15 cellular contexts compared by ENCODE assay signal in the genomic region with DNA sequence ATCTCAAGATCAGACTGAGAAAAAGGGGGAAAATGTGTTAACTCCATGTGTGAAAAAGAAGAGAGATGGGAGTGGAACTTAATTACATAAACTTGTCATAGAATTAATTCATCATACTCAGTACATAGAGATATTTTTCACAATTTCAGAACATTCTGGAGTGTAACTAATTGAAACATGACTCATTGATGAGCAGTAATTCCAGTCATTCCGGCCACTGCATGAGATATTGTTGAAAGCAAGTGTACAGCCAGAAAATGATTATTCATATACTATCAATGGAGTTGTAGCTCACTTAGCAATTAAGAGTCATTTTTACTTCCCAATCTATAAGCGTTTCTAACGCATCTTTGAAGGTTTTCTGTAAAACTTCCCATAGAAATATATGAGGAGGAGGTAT.
DNase-seq lines count a peak whose midpoint lies in the region; ATAC-seq lines count a peak whose summit lies in the region.
"Had no signal": no experiment of that assay in that cellular context is flagged by ENCODE, and none has a peak within 500 bp of the region (broad histone marks: within the 10 kb centered on the region; RNA-seq: fewer than 3 reads in every experiment).

No MANE protein-coding gene starts in this region.

- no peak overlapping the region for H3K4me3 Mint-ChIP-seq in activated T-helper 2 cell treated with anti-CD3 and anti-CD28 coated beads, Interferon-gamma antibody, Interleukin-2, Interleukin-4, amounts not matched to agents 10 μg/mL and 5 μg/mL and 100 μg/mL, durations not matched to agents 14 hours and 24 hours and 36 hours (ENCODE audit: low read depth)
- H3K4me3 Mint-ChIP-seq: activated CD4-positive, alpha-beta memory T cell treated with anti-CD3 and anti-CD28 coated beads for 36 hours; activated T-helper 1 cell treated with anti-CD3 and anti-CD28 coated beads, Interleukin-12 subunit alpha, Interleukin-12 subunit beta, Interleukin-2, Interleukin-4 antibody, amounts not matched to agents 30 ng/mL and 10 ng/mL and 1 ng/mL, durations not matched to agents 14 hours and 24 hours and 36 hours; B cell had no signal

- H3K27ac Mint-ChIP-seq in activated T-helper 2 cell treated with anti-CD3 and anti-CD28 coated beads, Interferon-gamma antibody, Interleukin-2, Interleukin-4, amounts not matched to agents 10 μg/mL and 5 μg/mL and 100 μg/mL, durations not matched to agents 14 hours and 24 hours and 36 hours = no peak overlapping the region
- H3K27ac Mint-ChIP-seq: activated CD4-positive, alpha-beta memory T cell treated with anti-CD3 and anti-CD28 coated beads for 36 hours; activated T-helper 1 cell treated with anti-CD3 and anti-CD28 coated beads, Interleukin-12 subunit alpha, Interleukin-12 subunit beta, Interleukin-2, Interleukin-4 antibody, amounts not matched to agents 30 ng/mL and 10 ng/mL and 1 ng/mL, durations not matched to agents 14 hours and 24 hours and 36 hours; B cell had no signal

- ATAC-seq in HG02798 (IDR thresholded peaks at IDR 0.05; ENCODE audit: poor library complexity, unreplicated experiment) = no peak
- ATAC-seq: right lobe of liver, upper lobe of right lung had no signal

- intact Hi-C loops in activated T-helper 2 cell treated with anti-CD3 and anti-CD28 coated beads, Interferon-gamma antibody, Interleukin-2, Interleukin-4, amounts not matched to agents 10 μg/mL and 5 μg/mL and 100 μg/mL, durations not matched to agents 14 hours and 24 hours and 36 hours (cut with micrococcal nuclease) = no loop called here

- DNase-seq in EH (ENCODE audit: low read depth) (peak; percentile 85), RPMI7951 (ENCODE audit: low read depth) (peak; percentile 45), dermis blood vessel endothelial cell (peak; percentile 9), kidney glomerular epithelial cell (lab: John Stamatoyannopoulos, UW) (peak; percentile 47), GOT3 (lab: John Stamatoyannopoulos, UW) (no peak), NCI-H510A treated with DMSO at 0.1 percent for 48 hours (lab: John Stamatoyannopoulos, UW) (no peak)
- no peak for DNase-seq in activated T-helper 2 cell treated with anti-CD3 and anti-CD28 coated beads, Interferon-gamma antibody, Interleukin-2, Interleukin-4, amounts not matched to agents 10 μg/mL and 5 μg/mL and 100 μg/mL, durations not matched to agents 14 hours and 24 hours and 36 hours (ENCODE audit: low spot score)
- DNase-seq: activated CD4-positive, alpha-beta memory T cell treated with anti-CD3 and anti-CD28 coated beads for 36 hours; adrenal gland; MV-4-11; right lobe of liver; upper lobe of right lung had no signal

- H3K4me1 Mint-ChIP-seq in activated T-helper 2 cell treated with anti-CD3 and anti-CD28 coated beads, Interferon-gamma antibody, Interleukin-2, Interleukin-4, amounts not matched to agents 10 μg/mL and 5 μg/mL and 100 μg/mL, durations not matched to agents 14 hours and 24 hours and 36 hours (ENCODE audit: low read depth) = no peaks in the 10 kb centered on the region
- H3K4me1 Mint-ChIP-seq: B cell had no signal

- no peaks in the 10 kb centered on the region for H3K27me3 Mint-ChIP-seq in activated T-helper 2 cell treated with anti-CD3 and anti-CD28 coated beads, Interferon-gamma antibody, Interleukin-2, Interleukin-4, amounts not matched to agents 10 μg/mL and 5 μg/mL and 100 μg/mL, durations not matched to agents 14 hours and 24 hours and 36 hours (ENCODE audit: low read depth)
- H3K27me3 Mint-ChIP-seq: activated CD4-positive, alpha-beta memory T cell treated with anti-CD3 and anti-CD28 coated beads for 36 hours; B cell had no signal

- H3K9me3 Mint-ChIP-seq in activated T-helper 2 cell treated with anti-CD3 and anti-CD28 coated beads, Interferon-gamma antibody, Interleukin-2, Interleukin-4, amounts not matched to agents 10 μg/mL and 5 μg/mL and 100 μg/mL, durations not matched to agents 14 hours and 24 hours and 36 hours = no peaks in the 10 kb centered on the region
- H3K9me3 Mint-ChIP-seq: activated CD4-positive, alpha-beta memory T cell treated with anti-CD3 and anti-CD28 coated beads for 36 hours; activated T-helper 1 cell treated with anti-CD3 and anti-CD28 coated beads, Interleukin-12 subunit alpha, Interleukin-12 subunit beta, Interleukin-2, Interleukin-4 antibody, amounts not matched to agents 30 ng/mL and 10 ng/mL and 1 ng/mL, durations not matched to agents 14 hours and 24 hours and 36 hours had no signal

- no peaks in the 10 kb centered on the region for H3K36me3 Mint-ChIP-seq in activated T-helper 2 cell treated with anti-CD3 and anti-CD28 coated beads, Interferon-gamma antibody, Interleukin-2, Interleukin-4, amounts not matched to agents 10 μg/mL and 5 μg/mL and 100 μg/mL, durations not matched to agents 14 hours and 24 hours and 36 hours (ENCODE audit: low read depth)
- H3K36me3 Mint-ChIP-seq: activated CD4-positive, alpha-beta memory T cell treated with anti-CD3 and anti-CD28 coated beads for 36 hours had no signal

Comparison
In these comparisons a context has a peak if more than half of its experiments do, and no peak if none do; other contexts are left out.
1. DNase-seq: peak in EH (single experiment), RPMI7951 (single experiment), dermis blood vessel endothelial cell (single experiment) and kidney glomerular epithelial cell (single experiment); none in GOT3 (single experiment), NCI-H510A treated with DMSO at 0.1 percent for 48 hours (single experiment) and activated T-helper 2 cell treated with anti-CD3 and anti-CD28 coated beads, Interferon-gamma antibody, Interleukin-2, Interleukin-4, amounts not matched to agents 10 μg/mL and 5 μg/mL and 100 μg/mL, durations not matched to agents 14 hours and 24 hours and 36 hours (single experiment).